In genomic region chr16:3443108-3444031, GRCh38 we compare ENCODE assay signal across 7 cellular contexts. TPM values are rescaled to one million over a fixed set of nuclear protein-coding genes. Genes with fewer than 3 reads are reported as not detected.
DNase-seq lines count a peak whose midpoint lies in the region; ATAC-seq, FAIRE-seq and TF ChIP-seq lines count a peak whose summit lies in the region.

TSS of gene NAA60 (plus strand) at chr16:3443680. CDS start at chr16:3476228, 32,548 bp downstream.
TSS of gene ZNF597 (minus strand) at chr16:3443504. CDS start at chr16:3443153, 351 bp downstream.

- peak; percentile 91 for DNase-seq in NCI-H2171 treated with DMSO at 0.1 percent for 48 hours (lab: John Stamatoyannopoulos, UW)
- peak; percentile 69 for DNase-seq in activated CD4-positive, alpha-beta T cell treated with anti-CD3 and anti-CD28 coated beads for 1 hour
- peak; percentile 93 for DNase-seq in cerebellum (ENCODE audit: low spot score)
- peak; percentile 90 for DNase-seq in kidney
- DNase-seq in stimulated activated CD4-positive, alpha-beta T cell treated with anti-CD3 and anti-CD28 coated beads, Interleukin-15, amount 100 ng/mL, for 1 hour (ENCODE audit: low read depth in 1 of 2, low spot score in 1 of 2) = peak; percentile 55 to 57

- H3K9ac ChIP-seq in kidney (ENCODE audit: low read length in 2 of 2) = peak within 1 kb of the TSS; percentile 58 to 89

- TF ChIP-seq CTCF in kidney (IDR thresholded peaks at IDR 0.05; ENCODE audit: borderline replicate concordance, extremely low read depth, insufficient read depth) = no peak

- peaks cover 2 to 6% of the 10 kb centered on the region in 2 donors for H3K4me1 ChIP-seq in kidney (ENCODE audit: control insufficient read depth in 1 of 2, insufficient read depth in 1 of 2, low read depth in 1 of 2, low read length in 2 of 2)

- intact Hi-C loops in kidney (cut with DNase I) = no loop called here

- H3K36me3 ChIP-seq in kidney (ENCODE audit: control insufficient read depth in 1 of 2, insufficient read depth in 2 of 2, low read length in 2 of 2) = peaks cover 3% of the 10 kb centered on the region in 2 donors

- FAIRE-seq in kidney (lab: Jason Lieb, UNC) = peak; percentile 58

- peaks cover 0 to 5% of the 10 kb centered on the region in 2 donors for H3K9me3 ChIP-seq in kidney (ENCODE audit: control insufficient read depth in 1 of 2, low read length in 2 of 2)

- ATAC-seq in GM18511 (IDR thresholded peaks at IDR 0.05; ENCODE audit: unreplicated experiment) = peak; percentile 95
- peak; percentile 87 for ATAC-seq in HG03039 (IDR thresholded peaks at IDR 0.05; ENCODE audit: unreplicated experiment)

- peak within 1 kb of the TSS; percentile 90 to 98 for H3K4me3 ChIP-seq in kidney (ENCODE audit: low read length in 2 of 2)

- H3K27ac ChIP-seq in kidney (ENCODE audit: low read depth in 2 of 2, low read length in 2 of 2) = peak within 1 kb of the TSS; percentile 80 to 86

RNA-seq across cellular contexts. Expression of gene NAA60, which starts in this region (rescaled TPM):
- total RNA-seq in cerebellum = 12.5 TPM
- 51.6 TPM for total RNA-seq in kidney
- 66.6 TPM for polyA plus RNA-seq in kidney (ENCODE audit: insufficient read depth, low read depth, low replicate concordance)

RNA-seq across cellular contexts. Expression of gene ZNF597, which starts in this region (rescaled TPM):
- 3.6 TPM for total RNA-seq in cerebellum
- total RNA-seq in kidney = 3.4 TPM
- polyA plus RNA-seq in kidney (ENCODE audit: insufficient read depth, low read depth, low replicate concordance) = 0.99 TPM

Comparison
In these comparisons a context has a peak if more than half of its experiments do, and no peak if none do; other contexts are left out.
1. Peak in every context shown above with its lines: DNase-seq, ATAC-seq, H3K4me3 ChIP-seq and H3K27ac ChIP-seq.